ENCODE assay signal across 1 cellular context in the genomic region with DNA sequence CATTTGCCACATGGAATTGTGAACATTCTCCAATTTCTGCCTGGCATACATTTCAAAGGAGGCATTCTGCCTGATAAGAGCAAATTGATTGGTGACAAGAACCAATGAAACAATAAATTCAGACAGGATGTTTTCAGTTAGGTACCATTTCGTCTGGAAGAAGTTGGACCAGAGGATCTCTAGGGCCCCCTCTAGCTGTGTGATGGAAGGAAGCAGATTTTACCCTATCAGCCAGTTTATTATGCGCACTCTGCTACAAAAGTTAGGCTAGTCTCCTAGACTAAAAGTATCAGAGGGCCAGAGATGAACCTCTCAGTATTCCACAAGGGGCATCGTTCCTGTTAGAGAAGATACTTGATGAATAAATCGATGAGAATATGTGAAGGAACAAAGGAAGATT.
TF ChIP-seq lines count a peak whose summit lies in the region.

No MANE protein-coding gene starts in this region.

TF ChIP-seq in GM23338, 12 proteins besides CTCF, POLR2A, EP300 and RAD21 (continued from another document):
- TF ChIP-seq, protein P1, sequence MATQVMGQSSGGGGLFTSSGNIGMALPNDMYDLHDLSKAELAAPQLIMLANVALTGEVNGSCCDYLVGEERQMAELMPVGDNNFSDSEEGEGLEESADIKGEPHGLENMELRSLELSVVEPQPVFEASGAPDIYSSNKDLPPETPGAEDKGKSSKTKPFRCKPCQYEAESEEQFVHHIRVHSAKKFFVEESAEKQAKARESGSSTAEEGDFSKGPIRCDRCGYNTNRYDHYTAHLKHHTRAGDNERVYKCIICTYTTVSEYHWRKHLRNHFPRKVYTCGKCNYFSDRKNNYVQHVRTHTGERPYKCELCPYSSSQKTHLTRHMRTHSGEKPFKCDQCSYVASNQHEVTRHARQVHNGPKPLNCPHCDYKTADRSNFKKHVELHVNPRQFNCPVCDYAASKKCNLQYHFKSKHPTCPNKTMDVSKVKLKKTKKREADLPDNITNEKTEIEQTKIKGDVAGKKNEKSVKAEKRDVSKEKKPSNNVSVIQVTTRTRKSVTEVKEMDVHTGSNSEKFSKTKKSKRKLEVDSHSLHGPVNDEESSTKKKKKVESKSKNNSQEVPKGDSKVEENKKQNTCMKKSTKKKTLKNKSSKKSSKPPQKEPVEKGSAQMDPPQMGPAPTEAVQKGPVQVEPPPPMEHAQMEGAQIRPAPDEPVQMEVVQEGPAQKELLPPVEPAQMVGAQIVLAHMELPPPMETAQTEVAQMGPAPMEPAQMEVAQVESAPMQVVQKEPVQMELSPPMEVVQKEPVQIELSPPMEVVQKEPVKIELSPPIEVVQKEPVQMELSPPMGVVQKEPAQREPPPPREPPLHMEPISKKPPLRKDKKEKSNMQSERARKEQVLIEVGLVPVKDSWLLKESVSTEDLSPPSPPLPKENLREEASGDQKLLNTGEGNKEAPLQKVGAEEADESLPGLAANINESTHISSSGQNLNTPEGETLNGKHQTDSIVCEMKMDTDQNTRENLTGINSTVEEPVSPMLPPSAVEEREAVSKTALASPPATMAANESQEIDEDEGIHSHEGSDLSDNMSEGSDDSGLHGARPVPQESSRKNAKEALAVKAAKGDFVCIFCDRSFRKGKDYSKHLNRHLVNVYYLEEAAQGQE (IDR thresholded peaks at IDR 0.05; ENCODE audit: unreplicated experiment), result no peak
- no peak for TF ChIP-seq JUNB (IDR thresholded peaks at IDR 0.05; ENCODE audit: unreplicated experiment)
TF ChIP-seq in GM23338: peak in this region for 0.
